Comparison of ENCODE assay signal across 8 cellular contexts in genomic region chr2:28338046-28338753, GRCh38. TPM values are rescaled to one million over a fixed set of nuclear protein-coding genes. Genes with fewer than 3 reads are reported as not detected.
DNase-seq lines count a peak whose midpoint lies in the region; ATAC-seq and TF ChIP-seq lines count a peak whose summit lies in the region.

No MANE protein-coding gene starts in this region.

- WGBS in smooth muscle cell (ENCODE audit: low lambda C conversion rate): 14% methylated on average over 13 of the region's 13 CpGs

- H3K36me3 Mint-ChIP-seq in MCF 10A (ENCODE audit: insufficient read depth, unreplicated experiment): no peaks in the 10 kb centered on the region

- no peaks in the 10 kb centered on the region for H3K27me3 ChIP-seq in smooth muscle cell (ENCODE audit: low read depth)

- ATAC-seq in GM19328 (IDR thresholded peaks at IDR 0.05; ENCODE audit: unreplicated experiment): no peak
- no peak for ATAC-seq in HG03565 (IDR thresholded peaks at IDR 0.05; ENCODE audit: unreplicated experiment)
- ATAC-seq in HG02678 (IDR thresholded peaks at IDR 0.05; ENCODE audit: unreplicated experiment): no peak
- ATAC-seq in SK-N-SH treated with all-trans-retinoic acid at 6 μM for 48 hours: no peak

- H3F3A ChIP-seq in smooth muscle cell (ENCODE audit: low read depth): peaks cover 24% of the 10 kb centered on the region

- peak overlapping the region; percentile 38 for H3K9ac ChIP-seq in smooth muscle cell (ENCODE audit: low read depth)

- peaks cover 35% of the 10 kb centered on the region for H3K4me1 ChIP-seq in smooth muscle cell (ENCODE audit: low read depth)

- peaks cover 19% of the 10 kb centered on the region for H3K4me1 Mint-ChIP-seq in MCF 10A (ENCODE audit: insufficient read depth, unreplicated experiment)

- no peak overlapping the region for H3K4me3 Mint-ChIP-seq in MCF 10A (ENCODE audit: unreplicated experiment)

- no peaks in the 10 kb centered on the region for H3K9me3 Mint-ChIP-seq in MCF 10A (ENCODE audit: unreplicated experiment)

- H3K4me3 ChIP-seq in smooth muscle cell: no peak overlapping the region

- H3K36me3 ChIP-seq in smooth muscle cell (ENCODE audit: low read depth): no peaks in the 10 kb centered on the region

- H3K9me3 ChIP-seq in smooth muscle cell (replicated peaks; ENCODE audit: low read depth): no peaks in the 10 kb centered on the region

- peak overlapping the region; percentile 66 for H3K4me2 ChIP-seq in smooth muscle cell

- H2AFZ ChIP-seq in smooth muscle cell (ENCODE audit: low read depth): peak overlapping the region; percentile 36

- BruUV-seq in MCF 10A (replicated peaks; lab: Mats Ljungman, UMichigan): no TSS peak

- H3K27ac ChIP-seq in smooth muscle cell (ENCODE audit: low read depth): peak overlapping the region; percentile 88

- TF ChIP-seq CTCF in MCF 10A (IDR thresholded peaks at IDR 0.05; ENCODE audit: unreplicated experiment) (no peak), smooth muscle cell (IDR thresholded peaks at IDR 0.05; ENCODE audit: borderline replicate concordance, insufficient read depth, poor library complexity, severe bottlenecking) (no peak)

- POLR2A ChIA-PET in MCF 10A (lab: Yijun Ruan, JAX): interaction anchor here (0.6 to 4.4 kb wide), 13 partner anchors 11 to 246 kb away, joined by 3 to 32 read pairs (median 3); partner anchors contain the start of gene FOSL2

- DNase-seq in GM03348 (ENCODE audit: low spot score) (peak; percentile 91), MCF 10A (ENCODE audit: unreplicated experiment) (peak; percentile 82), islet precursor cell (peak; percentile 87), smooth muscle cell (lab: John Stamatoyannopoulos, UW; ENCODE audit: unreplicated experiment) (no peak)

- H3K27ac Mint-ChIP-seq in MCF 10A (ENCODE audit: low read depth, unreplicated experiment): peak overlapping the region; percentile 86

- no peaks in the 10 kb centered on the region for H4K20me1 ChIP-seq in smooth muscle cell (ENCODE audit: low read depth)

- H3K27me3 Mint-ChIP-seq in MCF 10A (ENCODE audit: insufficient read depth, unreplicated experiment): no peaks in the 10 kb centered on the region

- no peaks in the 10 kb centered on the region for H3K79me2 ChIP-seq in smooth muscle cell (ENCODE audit: low read depth)

- CTCF ChIA-PET in MCF 10A (lab: Yijun Ruan, JAX): interaction anchor here (0.7 to 0.9 kb wide), 3 partner anchors 43 to 68 kb away, joined by 3 read pairs; no protein-coding TSS in a partner anchor

- intact Hi-C loops in MCF 10A (cut with micrococcal nuclease): loop anchor here (5.0 kb wide), 1 partner anchor 636 kb away; no protein-coding TSS in a partner anchor

TF ChIP-seq in SK-N-SH treated with all-trans-retinoic acid at 6 μM for 48 hours, 23 proteins besides CTCF, POLR2A, EP300 and RAD21:
- TF ChIP-seq, protein P1, sequence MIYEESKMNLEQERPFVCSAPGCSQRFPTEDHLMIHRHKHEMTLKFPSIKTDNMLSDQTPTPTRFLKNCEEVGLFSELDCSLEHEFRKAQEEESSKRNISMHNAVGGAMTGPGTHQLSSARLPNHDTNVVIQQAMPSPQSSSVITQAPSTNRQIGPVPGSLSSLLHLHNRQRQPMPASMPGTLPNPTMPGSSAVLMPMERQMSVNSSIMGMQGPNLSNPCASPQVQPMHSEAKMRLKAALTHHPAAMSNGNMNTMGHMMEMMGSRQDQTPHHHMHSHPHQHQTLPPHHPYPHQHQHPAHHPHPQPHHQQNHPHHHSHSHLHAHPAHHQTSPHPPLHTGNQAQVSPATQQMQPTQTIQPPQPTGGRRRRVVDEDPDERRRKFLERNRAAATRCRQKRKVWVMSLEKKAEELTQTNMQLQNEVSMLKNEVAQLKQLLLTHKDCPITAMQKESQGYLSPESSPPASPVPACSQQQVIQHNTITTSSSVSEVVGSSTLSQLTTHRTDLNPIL (CRISPR knock-in tag; IDR thresholded peaks at IDR 0.05; ENCODE audit: low read depth): no peak
- TF ChIP-seq ESRRG (CRISPR knock-in tag; IDR thresholded peaks at IDR 0.05) (no peak), CSRNP3 (CRISPR knock-in tag; IDR thresholded peaks at IDR 0.05) (no peak)

RNA-seq across cellular contexts. Expression of gene FOSL2, which starts 54.5 kb away (rescaled TPM):
- 122 and 141 TPM in 2 replicates for total RNA-seq in MCF 10A (2022)
- 106 and 120 TPM in 2 replicates for total RNA-seq in smooth muscle cell
- polyA plus RNA-seq in smooth muscle cell: 70.8 and 72.6 TPM in 2 replicates
